8 cellular contexts compared by ENCODE assay signal in the genomic region with DNA sequence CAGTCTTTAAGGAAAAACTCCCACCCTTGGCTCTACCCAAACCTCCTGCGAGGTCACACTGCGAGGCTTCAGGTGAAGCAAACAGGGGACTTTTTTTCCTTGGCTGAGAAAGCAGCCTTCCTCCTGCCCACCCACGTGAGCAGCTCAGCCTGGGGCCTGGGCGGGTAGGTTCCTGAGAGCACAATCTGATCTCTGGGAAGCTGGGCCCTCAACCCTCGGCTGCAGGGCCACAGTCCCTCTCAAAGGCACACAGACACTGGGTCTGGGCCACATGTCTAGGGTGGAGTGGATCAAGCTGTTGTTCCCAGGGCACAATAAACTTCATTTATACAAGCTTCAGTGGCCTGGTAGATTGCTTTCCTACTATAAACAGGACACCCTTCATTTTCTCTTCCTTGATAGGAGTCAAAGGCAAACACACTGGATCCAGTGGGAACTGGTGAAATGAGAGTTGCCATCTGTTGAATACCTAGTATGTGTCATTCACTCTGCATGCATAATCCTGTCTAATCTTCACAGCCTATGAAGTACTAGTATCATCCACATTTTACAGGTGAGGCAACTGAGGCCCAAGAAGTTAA. TPM values are rescaled to one million over a fixed set of nuclear protein-coding genes. Genes with fewer than 3 reads are reported as not detected.
DNase-seq lines count a peak whose midpoint lies in the region; ATAC-seq and TF ChIP-seq lines count a peak whose summit lies in the region.

No MANE protein-coding gene starts in this region.

- H2BK5ac ChIP-seq in H9 (ENCODE audit: insufficient read length, low read length) = no peak overlapping the region

- peaks cover 36 to 51% of the 10 kb centered on the region in 2 experiments for H3K4me1 Mint-ChIP-seq in H9

- no peaks in the 10 kb centered on the region for H3K36me3 Mint-ChIP-seq in H9 (ENCODE audit: insufficient read depth in 1 of 3, low read depth in 3 of 3)

- H3K14ac ChIP-seq in H9 (ENCODE audit: insufficient read depth, low read length) = no peak overlapping the region

- H2BK15ac ChIP-seq in H9 (ENCODE audit: low read depth, low read length) = no peak overlapping the region

- peaks cover 14% of the 10 kb centered on the region for H3K23me2 ChIP-seq in H9 (ENCODE audit: insufficient read length, low read depth, low read length, poor library complexity, severe bottlenecking)

- H3K27me3 ChIP-seq in H9 (ENCODE audit: insufficient read depth, low read length) (no peaks in the 10 kb centered on the region; the same call in 1 of the 2 replicates), adrenal gland (no peaks in the 10 kb centered on the region), right lobe of liver (no peaks in the 10 kb centered on the region), tibial nerve (no peaks in the 10 kb centered on the region)

- H4K20me1 ChIP-seq in H9 (ENCODE audit: control insufficient read depth, insufficient read depth, insufficient read length) = peaks cover 2% of the 10 kb centered on the region

- H3K4me2 ChIP-seq in H9 (ENCODE audit: insufficient read depth, insufficient read length, low read length) = no peak overlapping the region

- H3K4me1 ChIP-seq in H9 (ENCODE audit: insufficient read depth, low read length) (peaks cover 3% of the 10 kb centered on the region; the same call in 1 of the 2 replicates), adrenal gland (replicated peaks in 1 of 2) (peaks cover 70 to 86% of the 10 kb centered on the region in 2 donors), right lobe of liver (peaks cover 12 to 87% (median 63%) of the 10 kb centered on the region in 4 donors), tibial nerve (peaks cover 0 to 88% (median 84%) of the 10 kb centered on the region in 4 donors)

- intact Hi-C loops in adrenal gland (cut with DNase I) = no loop called here
- intact Hi-C loops in right lobe of liver (cut with DNase I) = no loop called here

- H3T11ph ChIP-seq in H9 (ENCODE audit: low read length) = no peak overlapping the region

- H3K9me3 ChIP-seq in H9 (ENCODE audit: control insufficient read depth, low read depth, low read length) = no peaks in the 10 kb centered on the region
- no peaks in the 10 kb centered on the region for H3K9me3 ChIP-seq in adrenal gland (replicated peaks in 1 of 3)
- H3K9me3 ChIP-seq in right lobe of liver = no peaks in the 10 kb centered on the region
- no peaks in the 10 kb centered on the region for H3K9me3 ChIP-seq in tibial nerve

- peaks cover 14% of the 10 kb centered on the region for H3K27me3 Mint-ChIP-seq in H9 (ENCODE audit: low read depth)

- no peak overlapping the region for H4K91ac ChIP-seq in H9 (ENCODE audit: insufficient read length, low read depth, low read length)

- TF ChIP-seq EP300 in tibial nerve (IDR thresholded peaks at IDR 0.05) = peak in 1 of 2 donors; percentile 12

- H2AK5ac ChIP-seq in H9 (ENCODE audit: insufficient read length, low read length) = no peak overlapping the region

- H3K36me3 ChIP-seq in adrenal gland (replicated peaks in 1 of 2) = no peaks in the 10 kb centered on the region
- no peaks in the 10 kb centered on the region for H3K36me3 ChIP-seq in right lobe of liver
- no peaks in the 10 kb centered on the region for H3K36me3 ChIP-seq in tibial nerve

- H3K4me3 ChIP-seq in adrenal gland (no peak overlapping the region), right lobe of liver (no peak overlapping the region), tibial nerve (peak overlapping the region in 3 of 4 donors; percentile 1 to 36 (median 24))

- no peak overlapping the region for H3K4ac ChIP-seq in H9 (ENCODE audit: low read depth, low read length)

- no peak for DNase-seq in H9
- peak in 1 of 7 donors; percentile 27 for DNase-seq in adrenal gland
- no peak for DNase-seq in right lobe of liver
- DNase-seq in tibial nerve (ENCODE audit: low spot score in 2 of 2) = no peak
- DNase-seq in NCI-H1092 treated with DMSO at 0.1 percent for 48 hours (lab: John Stamatoyannopoulos, UW) = no peak
- DNase-seq in GM19238 (ENCODE audit: insufficient read length, low spot score) = no peak

- H3K27ac Mint-ChIP-seq in H9 = no peak overlapping the region; a peak in 1 of 7 replicates

- no peak overlapping the region for H3K18ac ChIP-seq in H9 (ENCODE audit: insufficient read length, low read depth, low read length)

- no peak overlapping the region for H2BK120ac ChIP-seq in H9 (ENCODE audit: low read depth, low read length, poor library complexity, severe bottlenecking)

- H3K4me3 Mint-ChIP-seq in H9 = no peak overlapping the region

- H3K9me3 Mint-ChIP-seq in H9 = no peaks in the 10 kb centered on the region; a peak in 1 of 5 replicates

- H2AFZ ChIP-seq in H9 (ENCODE audit: low read length) = no peak overlapping the region

- no peak for TF ChIP-seq CTCF in 22Rv1 (IDR thresholded peaks at IDR 0.05)
- no peak for TF ChIP-seq CTCF in H9 (conservative IDR thresholded peaks at IDR 0.05)
- TF ChIP-seq CTCF in adrenal gland (IDR thresholded peaks at IDR 0.05) = no peak
- TF ChIP-seq CTCF in right lobe of liver (IDR thresholded peaks at IDR 0.05) = no peak
- no peak for TF ChIP-seq CTCF in tibial nerve (IDR thresholded peaks at IDR 0.05)

- no peaks in the 10 kb centered on the region for H3K79me1 ChIP-seq in H9 (ENCODE audit: insufficient read depth, low read depth, low read length, poor library complexity, severe bottlenecking)

- H3K56ac ChIP-seq in H9 (ENCODE audit: insufficient read length, low read depth, low read length) = no peak overlapping the region

- H3K23ac ChIP-seq in H9 (ENCODE audit: insufficient read length, low read depth, low read length) = no peak overlapping the region

- no peak overlapping the region for H2BK12ac ChIP-seq in H9 (ENCODE audit: insufficient read length, low read depth, low read length)

- peak overlapping the region; percentile 16 for H3K9ac ChIP-seq in H9 (ENCODE audit: extremely low read depth, insufficient read length, low read length)

- H4K8ac ChIP-seq in H9 (replicated peaks; ENCODE audit: insufficient read length, low read depth, low read length) = no peak overlapping the region

- WGBS in H9 (ENCODE audit: extremely low coverage, insufficient read length, low lambda C conversion rate) = no CpG with 5 or more reads among the region's 5 CpGs
- 42 to 55% (median 50%) methylated on average over 3 to 5 of the region's 5 CpGs for WGBS in adrenal gland, 4 donors
- 21% methylated on average over 2 of the region's 5 CpGs for WGBS in right lobe of liver (ENCODE audit: insufficient coverage, low coverage, low lambda C conversion rate, missing lambda C conversion rate)
- 9 to 17% methylated on average over 5 of the region's 5 CpGs for WGBS in tibial nerve, 2 donors

- H2BK20ac ChIP-seq in H9 (ENCODE audit: low read depth, low read length, poor library complexity, severe bottlenecking) = no peak overlapping the region

- H3K27ac ChIP-seq in 22Rv1 (peak overlapping the region; percentile 98), H9 (ENCODE audit: insufficient read length, low read depth, low read length) (no peak overlapping the region), adrenal gland (peak overlapping the region in 4 of 5 donors; percentile 79 to 99 (median 86)), right lobe of liver (peak overlapping the region; percentile 43 to 72 (median 70)), tibial nerve (peak overlapping the region; percentile 60 to 99 (median 98))

- H4K5ac ChIP-seq in H9 (ENCODE audit: insufficient read length, low read depth, low read length) = no peak overlapping the region

- ATAC-seq in right lobe of liver (no peak), GM21717 (IDR thresholded peaks at IDR 0.05; ENCODE audit: unreplicated experiment) (no peak)

- H3K79me2 ChIP-seq in H9 (ENCODE audit: insufficient read depth, low read length) = peaks cover 3% of the 10 kb centered on the region; the same call in 1 of the 2 replicates

- TF ChIP-seq POLR2A in adrenal gland (IDR thresholded peaks at IDR 0.05) (no peak), right lobe of liver (IDR thresholded peaks at IDR 0.05) (no peak), tibial nerve (IDR thresholded peaks at IDR 0.05) (no peak)

RNA-seq across cellular contexts. Expression of a gene that starts 41.3 kb away (rescaled TPM):
- total RNA-seq in H9 (2021) (56.1 and 58.0 TPM in 2 replicates), adrenal gland (10 to 100 TPM; 23.1 to 74.6 (median 43.2) TPM), right lobe of liver (1 to 10 TPM; 1.7 to 7.6 (median 3.7) TPM), tibial nerve (10 to 100 TPM; 21.2 to 43.5 (median 34.2) TPM)
- polyA plus RNA-seq in adrenal gland = 10 to 100 TPM; 14.4 to 52.5 (median 16.7) TPM

Comparison
In these comparisons a context has a peak if more than half of its experiments do, and no peak if none do; other contexts are left out.
1. H3K4me3 ChIP-seq: peak in tibial nerve (3 of 4); none in adrenal gland (0 of 4) and right lobe of liver (0 of 3).